8 cellular contexts compared by ENCODE assay signal in the genomic region with DNA sequence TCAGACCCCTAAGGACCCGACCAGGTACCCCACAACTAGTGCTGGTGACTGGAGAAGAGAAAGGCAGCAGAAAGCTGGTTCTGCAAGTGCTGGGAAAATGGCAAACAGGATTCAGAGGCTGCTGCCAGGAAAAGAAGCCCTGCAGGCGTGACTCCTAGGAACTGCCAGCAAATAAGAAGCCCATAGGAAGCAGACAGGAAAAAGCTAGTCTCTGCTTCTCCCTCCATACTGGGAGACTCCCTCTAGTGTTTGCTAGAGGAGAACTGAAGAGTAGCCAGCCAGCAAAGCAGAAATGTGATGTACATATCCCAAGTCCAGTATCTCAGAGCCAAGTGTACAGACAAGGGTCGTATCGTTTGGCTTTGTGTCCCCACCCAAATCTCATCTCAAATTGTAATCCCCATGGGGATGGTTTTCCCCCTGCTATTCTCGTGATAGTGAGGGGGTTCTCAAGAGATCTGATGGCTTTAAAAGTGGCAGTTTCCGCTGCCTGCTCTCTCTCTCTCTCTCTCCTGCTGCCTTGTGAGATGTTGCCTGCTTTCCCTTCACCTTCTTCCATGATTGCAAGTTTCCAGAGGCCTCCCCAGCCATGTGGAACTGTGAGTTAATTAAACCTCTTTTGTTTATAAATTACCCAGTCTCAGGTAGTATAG. TPM values are rescaled to one million over a fixed set of nuclear protein-coding genes. Genes with fewer than 3 reads are reported as not detected.
A peak's percentile ranks its signal among the peaks of the same experiment; 100 is the strongest.
DNase-seq lines count a peak whose midpoint lies in the region; ATAC-seq lines count a peak whose summit lies in the region.

No MANE protein-coding gene starts in this region.

- DNase-seq in DMS114 treated with DMSO at 0.1 percent for 48 hours (lab: John Stamatoyannopoulos, UW; ENCODE audit: unreplicated experiment): peak; percentile 1
- DNase-seq in NCI-H2081 (lab: John Stamatoyannopoulos, UW): peak; percentile 76 to 87
- DNase-seq in cerebellum (ENCODE audit: low spot score): peak; percentile 10
- DNase-seq in left kidney (ENCODE audit: low read depth, low spot score): peak; percentile 77
- no peak for DNase-seq in mesenteric fat pad (ENCODE audit: low spot score)
- no peak for DNase-seq in activated T-cell treated with anti-CD3 and anti-CD28 coated beads, Interleukin-2, amount 50 U/mL, for 48 hours

- no peak for ATAC-seq in HG02798 (IDR thresholded peaks at IDR 0.05; ENCODE audit: poor library complexity, unreplicated experiment)
- ATAC-seq in HG02623 (IDR thresholded peaks at IDR 0.05; ENCODE audit: unreplicated experiment): no peak

RNA-seq across cellular contexts. Expression of a gene that starts 38.1 kb away (rescaled TPM):
- total RNA-seq in cerebellum (5.9 TPM), mesenteric fat pad (15.7 TPM)

Comparison
In these comparisons a context has a peak if more than half of its experiments do, and no peak if none do; other contexts are left out.
1. DNase-seq: peak in DMS114 treated with DMSO at 0.1 percent for 48 hours (single experiment), NCI-H2081 (2 of 2), cerebellum (single experiment) and left kidney (single experiment); none in mesenteric fat pad (single experiment) and activated T-cell treated with anti-CD3 and anti-CD28 coated beads, Interleukin-2, amount 50 U/mL, for 48 hours (0 of 2).